Comparison of ENCODE assay signal across 8 cellular contexts in the genomic region with DNA sequence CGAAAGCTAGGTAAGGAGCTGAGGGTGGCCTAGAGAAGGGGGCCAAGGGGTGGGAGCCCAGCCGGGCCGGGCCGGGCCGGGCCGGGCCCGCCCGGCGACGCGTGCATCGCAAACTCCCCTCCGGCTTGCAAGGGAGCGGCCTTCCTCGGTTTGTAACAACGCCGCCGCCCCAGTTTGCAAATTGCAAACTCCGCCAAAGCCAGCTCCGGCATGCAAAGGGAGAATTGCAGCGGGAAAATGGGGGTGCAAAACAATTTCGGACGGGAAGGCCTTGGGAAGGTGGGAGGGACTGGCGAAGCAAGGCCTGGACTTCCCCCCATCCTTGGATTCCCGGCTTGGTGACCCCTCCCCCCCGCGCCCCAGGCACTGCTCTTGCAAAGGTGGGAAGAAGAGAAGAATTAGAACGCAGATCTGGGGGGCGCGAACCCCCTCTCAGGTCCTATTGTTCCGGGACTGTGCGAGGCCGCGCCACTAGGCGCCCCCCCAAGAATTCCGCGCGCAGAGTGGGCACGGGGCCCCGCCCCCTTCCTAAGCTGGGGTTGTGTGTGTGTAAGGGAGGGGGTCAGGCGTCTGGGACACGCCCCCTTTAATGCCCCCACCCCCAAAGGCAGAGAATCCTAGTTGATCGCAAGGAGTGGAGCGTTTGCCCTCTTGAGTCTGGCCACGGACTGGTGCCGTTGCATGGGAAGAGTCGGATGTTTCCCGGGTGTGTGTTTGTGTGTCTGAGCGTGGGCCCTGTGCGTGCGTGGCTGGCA. TPM values are rescaled to one million over a fixed set of nuclear protein-coding genes. Genes with fewer than 3 reads are reported as not detected.
DNase-seq lines count a peak whose midpoint lies in the region; TF ChIP-seq lines count a peak whose summit lies in the region.

No MANE protein-coding gene starts in this region.

- peak overlapping the region; percentile 62 for H2AFZ ChIP-seq in parathyroid adenoma

- peak overlapping the region; percentile 87 for H3K27ac Mint-ChIP-seq in activated naive CD4-positive, alpha-beta T cell treated with anti-CD3 and anti-CD28 coated beads, Interleukin-2, amount 10 ng/mL, durations not matched to agents 7 days and 5 days
- H3K27ac Mint-ChIP-seq in glutamatergic neuron (ENCODE audit: unreplicated experiment): peak overlapping the region; percentile 77

- H3K4me2 ChIP-seq in parathyroid adenoma (ENCODE audit: low read length): peak overlapping the region; percentile 94

- H3K4me3 ChIP-seq in AG04450 (ENCODE audit: low read depth, low read length): peak overlapping the region; percentile 86
- peak overlapping the region; percentile 87 for H3K4me3 ChIP-seq in parathyroid adenoma (ENCODE audit: low read depth, low read length)

- H3K36me3 Mint-ChIP-seq in activated naive CD4-positive, alpha-beta T cell treated with anti-CD3 and anti-CD28 coated beads, Interleukin-2, amount 10 ng/mL, durations not matched to agents 7 days and 5 days: peaks cover 17% of the 10 kb centered on the region
- H3K36me3 Mint-ChIP-seq in glutamatergic neuron (ENCODE audit: unreplicated experiment): no peaks in the 10 kb centered on the region

- no peak for DNase-seq in AG04450 (ENCODE audit: low read depth, low spot score)
- peak; percentile 79 for DNase-seq in OCI-M1 (lab: John Stamatoyannopoulos, UW)
- DNase-seq in activated naive CD4-positive, alpha-beta T cell treated with anti-CD3 and anti-CD28 coated beads, Interleukin-2, amount 10 ng/mL, durations not matched to agents 7 days and 5 days: peak; percentile 66
- DNase-seq in glutamatergic neuron: peak; percentile 56
- DNase-seq in NCI-H187 (lab: John Stamatoyannopoulos, UW): no peak
- no peak for DNase-seq in NCI-H524 treated with DMSO at 0.1 percent for 48 hours (lab: John Stamatoyannopoulos, UW)

- H3K27me3 ChIP-seq in AG04450 (ENCODE audit: control insufficient read depth, insufficient read depth, low read length): no peaks in the 10 kb centered on the region
- no peaks in the 10 kb centered on the region for H3K27me3 ChIP-seq in parathyroid adenoma (ENCODE audit: control insufficient read depth, insufficient read depth, low read length)

- H3K4me3 Mint-ChIP-seq in activated naive CD4-positive, alpha-beta T cell treated with anti-CD3 and anti-CD28 coated beads, Interleukin-2, amount 10 ng/mL, durations not matched to agents 7 days and 5 days: peak overlapping the region; percentile 91
- H3K4me3 Mint-ChIP-seq in glutamatergic neuron (ENCODE audit: unreplicated experiment): peak overlapping the region; percentile 89

- POLR2A ChIA-PET in AG04450 (lab: Yijun Ruan, JAX): interaction anchor here (0.6 to 3.0 kb wide), 4 partner anchors 12 to 50 kb away, joined by 3 to 22 read pairs (median 8); partner anchors contain the start of genes RRAS and SCAF1

- H3K27me3 Mint-ChIP-seq in activated naive CD4-positive, alpha-beta T cell treated with anti-CD3 and anti-CD28 coated beads, Interleukin-2, amount 10 ng/mL, durations not matched to agents 7 days and 5 days: peaks cover 25% of the 10 kb centered on the region
- peaks cover 9% of the 10 kb centered on the region for H3K27me3 Mint-ChIP-seq in glutamatergic neuron (ENCODE audit: unreplicated experiment)

- no peaks in the 10 kb centered on the region for H3K9me3 Mint-ChIP-seq in activated naive CD4-positive, alpha-beta T cell treated with anti-CD3 and anti-CD28 coated beads, Interleukin-2, amount 10 ng/mL, durations not matched to agents 7 days and 5 days
- peaks cover 13% of the 10 kb centered on the region for H3K9me3 Mint-ChIP-seq in glutamatergic neuron (ENCODE audit: unreplicated experiment)

- TF ChIP-seq CTCF in AG04450 (IDR thresholded peaks at IDR 0.05; ENCODE audit: low read depth, low read length): no peak
- TF ChIP-seq CTCF in glutamatergic neuron (IDR thresholded peaks at IDR 0.05; ENCODE audit: partially characterized antibody, unreplicated experiment): no peak
- no peak for TF ChIP-seq CTCF in parathyroid adenoma (IDR thresholded peaks at IDR 0.05)

- no peaks in the 10 kb centered on the region for H3K36me3 ChIP-seq in parathyroid adenoma (ENCODE audit: control insufficient read depth, insufficient read depth, low read length)

- H3K9ac ChIP-seq in parathyroid adenoma: peak overlapping the region; percentile 12

- peak; percentile 6 for TF ChIP-seq POLR2A in GM19193 (IDR thresholded peaks at IDR 0.05; ENCODE audit: extremely low read depth, insufficient read depth, insufficient read length)

- peaks cover 2% of the 10 kb centered on the region for H3K4me1 ChIP-seq in parathyroid adenoma

- H3K4me1 Mint-ChIP-seq in activated naive CD4-positive, alpha-beta T cell treated with anti-CD3 and anti-CD28 coated beads, Interleukin-2, amount 10 ng/mL, durations not matched to agents 7 days and 5 days: peaks cover 40% of the 10 kb centered on the region
- peaks cover 10% of the 10 kb centered on the region for H3K4me1 Mint-ChIP-seq in glutamatergic neuron (ENCODE audit: low read depth, unreplicated experiment)

- H3K79me2 ChIP-seq in parathyroid adenoma: peaks cover 11% of the 10 kb centered on the region

- H3K27ac ChIP-seq in AG04450 (ENCODE audit: low read depth, low read length) (peak overlapping the region; percentile 39), parathyroid adenoma (peak overlapping the region; percentile 78)

- CTCF ChIA-PET in AG04450 (lab: Charles Lee): no interaction called here
- CTCF ChIA-PET in activated naive CD4-positive, alpha-beta T cell treated with anti-CD3 and anti-CD28 coated beads, Interleukin-2, amount 10 ng/mL, durations not matched to agents 7 days and 5 days (lab: Charles Lee): no interaction called here

- no peaks in the 10 kb centered on the region; the same call in 1 of the 2 replicates for H3K9me3 ChIP-seq in AG04450 (ENCODE audit: control insufficient read depth, insufficient read depth, low read length)
- no peaks in the 10 kb centered on the region for H3K9me3 ChIP-seq in parathyroid adenoma (ENCODE audit: control insufficient read depth, low read length)

RNA-seq across cellular contexts. Expression of gene PRR12, which starts 0.9 kb away (rescaled TPM):
- 0.36 and 0.66 TPM in 2 replicates for polyA plus RNA-seq in AG04450 (2011; rRNA removed)
- 0.65 and 0.74 TPM in 2 replicates for polyA minus RNA-seq in AG04450 (2011; rRNA and poly(A)+ RNA removed)
- 39.2 TPM for total RNA-seq in glutamatergic neuron (ENCODE audit: unreplicated experiment)

RNA-seq across cellular contexts. Expression of gene PRRG2, which starts 10.8 kb away (rescaled TPM):
- 0.31 and 0.35 TPM in 2 replicates for polyA plus RNA-seq in AG04450 (2011; rRNA removed)
- 0.22 and 0.32 TPM in 2 replicates for polyA minus RNA-seq in AG04450 (2011; rRNA and poly(A)+ RNA removed)
- total RNA-seq in glutamatergic neuron (ENCODE audit: unreplicated experiment): 0.29 TPM

RNA-seq across cellular contexts. Expression of gene NOSIP, which starts 11.6 kb away (rescaled TPM):
- polyA plus RNA-seq in AG04450 (2011; rRNA removed): 43.9 and 77.5 TPM in 2 replicates
- 47.7 and 79.8 TPM in 2 replicates for polyA minus RNA-seq in AG04450 (2011; rRNA and poly(A)+ RNA removed)
- 94.4 TPM for total RNA-seq in glutamatergic neuron (ENCODE audit: unreplicated experiment)

RNA-seq across cellular contexts. Expression of gene RRAS, which starts 48.0 kb away (rescaled TPM):
- polyA plus RNA-seq in AG04450 (2011; rRNA removed): 64.2 and 93.3 TPM in 2 replicates
- 40.1 and 53.1 TPM in 2 replicates for polyA minus RNA-seq in AG04450 (2011; rRNA and poly(A)+ RNA removed)
- 4.7 TPM for total RNA-seq in glutamatergic neuron (ENCODE audit: unreplicated experiment)

RNA-seq across cellular contexts. Expression of gene SCAF1, which starts 50.1 kb away (rescaled TPM):
- 2.5 and 3.5 TPM in 2 replicates for polyA plus RNA-seq in AG04450 (2011; rRNA removed)
- 3.1 and 3.2 TPM in 2 replicates for polyA minus RNA-seq in AG04450 (2011; rRNA and poly(A)+ RNA removed)
- total RNA-seq in glutamatergic neuron (ENCODE audit: unreplicated experiment): 84.4 TPM

Comparison
In these comparisons a context has a peak if more than half of its experiments do, and no peak if none do; other contexts are left out.
1. DNase-seq: peak in OCI-M1 (single experiment), activated naive CD4-positive, alpha-beta T cell treated with anti-CD3 and anti-CD28 coated beads, Interleukin-2, amount 10 ng/mL, durations not matched to agents 7 days and 5 days (single experiment) and glutamatergic neuron (single experiment); none in AG04450 (single experiment), NCI-H187 (0 of 2) and NCI-H524 treated with DMSO at 0.1 percent for 48 hours (single experiment).